35 cellular contexts compared by ENCODE assay signal in the genomic region with DNA sequence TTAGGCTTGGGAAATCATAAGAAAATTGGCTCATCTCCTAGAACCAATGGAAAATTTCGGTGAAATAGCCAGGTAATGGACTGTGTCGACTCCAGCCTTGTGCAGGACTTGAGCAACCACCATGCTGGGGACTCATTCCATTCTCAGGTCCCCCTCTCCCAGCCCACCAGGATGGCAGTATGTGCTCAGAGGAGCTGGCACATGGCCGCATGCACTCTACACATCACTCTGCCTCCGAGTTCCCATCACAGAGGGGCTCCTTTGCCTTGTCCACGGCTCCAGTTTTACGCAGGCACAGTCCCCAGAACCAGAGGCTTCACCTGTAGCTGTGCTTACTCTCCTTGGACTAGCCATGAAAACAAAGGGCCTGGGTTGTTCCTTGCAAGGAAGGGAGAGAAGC.
"Had no signal": no experiment of that assay in that cellular context is flagged by ENCODE, and none has a peak within 500 bp of the region (broad histone marks: within the 10 kb centered on the region; RNA-seq: fewer than 3 reads in every experiment).

No MANE protein-coding gene starts in this region.

- H3K9ac ChIP-seq: KMS-11 had no signal

- FAIRE-seq: astrocyte, RCC 7860 had no signal

- H3K9me3 ChIP-seq: body of pancreas, breast epithelium had no signal

- H3K9me3 Mint-ChIP-seq: activated B cell treated with CpG ODN at 0.5 μM for 24 hours; activated CD4-positive, alpha-beta memory T cell treated with anti-CD3 and anti-CD28 coated beads for 36 hours; activated naive CD4-positive, alpha-beta T cell treated with anti-CD3 and anti-CD28 coated beads, Interleukin-2, amount 50 U/mL, for 24 hours; activated naive CD8-positive, alpha-beta T cell treated with anti-CD3 and anti-CD28 coated beads, Interleukin-2, amount 10 ng/mL, durations not matched to agents 7 days and 5 days had no signal

- H3K4me1 ChIP-seq: body of pancreas, breast epithelium had no signal

- H3K36me3 ChIP-seq: breast epithelium had no signal

- H3K27me3 ChIP-seq: body of pancreas, breast epithelium had no signal

- DNase-seq: activated B cell treated with CpG ODN at 0.5 μM for 24 hours; activated CD4-positive, alpha-beta memory T cell treated with anti-CD3 and anti-CD28 coated beads for 36 hours; activated CD4-positive, alpha-beta T cell treated with anti-CD3 and anti-CD28 coated beads for 4 hours; activated CD4-positive, alpha-beta T cell treated with anti-CD3 and anti-CD28 coated beads, Interleukin-2, amount 50 U/mL, for 1 hour; activated CD4-positive, CD25-positive, alpha-beta regulatory T cell treated with anti-CD3 and anti-CD28 coated beads, Interleukin-2, amount 50 U/mL, for 72 hours; activated CD8-positive, alpha-beta memory T cell treated with anti-CD3 and anti-CD28 coated beads, Interleukin-2, amount 50 U/mL, for 48 hours; activated effector memory CD4-positive, alpha-beta T cell treated with anti-CD3 and anti-CD28 coated beads, Interleukin-2, amount 50 U/mL, for 16 hours; activated naive CD4-positive, alpha-beta T cell treated with Interleukin-2 at 50 U/mL for 16 hours; activated naive CD8-positive, alpha-beta T cell treated with anti-CD3 and anti-CD28 coated beads, Interleukin-2, amount 10 ng/mL, durations not matched to agents 7 days and 5 days; activated T-cell treated with anti-CD3 and anti-CD28 coated beads, Interleukin-2, amount 50 U/mL, for 48 hours; amygdala; body of pancreas; caudate nucleus; MM.1S; MV-4-11; NCI-H1092; NCI-H1436 treated with DMSO at 0.1 percent for 48 hours; NCI-H1694 treated with DMSO at 0.1 percent for 48 hours; NCI-H2029; NCI-H345; NCI-H524 treated with DMSO at 0.1 percent for 48 hours; PC-9; SIG-M5; T-helper 1 cell; T-helper 2 cell; T-helper 9 cell had no signal

- H3K4me3 ChIP-seq: body of pancreas, breast epithelium, PC-9 had no signal

- H3K4me3 Mint-ChIP-seq: activated B cell treated with CpG ODN at 0.5 μM for 24 hours; activated CD4-positive, alpha-beta memory T cell treated with anti-CD3 and anti-CD28 coated beads for 36 hours; activated naive CD4-positive, alpha-beta T cell treated with anti-CD3 and anti-CD28 coated beads, Interleukin-2, amount 50 U/mL, for 24 hours; activated naive CD8-positive, alpha-beta T cell treated with anti-CD3 and anti-CD28 coated beads, Interleukin-2, amount 10 ng/mL, durations not matched to agents 7 days and 5 days had no signal

- H3K4me2 ChIP-seq: KMS-11, PC-9 had no signal

- H3K27ac Mint-ChIP-seq: activated B cell treated with CpG ODN at 0.5 μM for 24 hours; activated CD4-positive, alpha-beta memory T cell treated with anti-CD3 and anti-CD28 coated beads for 36 hours; activated naive CD4-positive, alpha-beta T cell treated with anti-CD3 and anti-CD28 coated beads, Interleukin-2, amount 50 U/mL, for 24 hours; activated naive CD8-positive, alpha-beta T cell treated with anti-CD3 and anti-CD28 coated beads, Interleukin-2, amount 10 ng/mL, durations not matched to agents 7 days and 5 days had no signal

- H2AFZ ChIP-seq: PC-9 had no signal

- ATAC-seq: body of pancreas, Right ventricle myocardium inferior, SK-N-SH treated with all-trans-retinoic acid at 6 μM for 48 hours had no signal

- H3K4me1 Mint-ChIP-seq: activated naive CD4-positive, alpha-beta T cell treated with anti-CD3 and anti-CD28 coated beads, Interleukin-2, amount 50 U/mL, for 24 hours; activated naive CD8-positive, alpha-beta T cell treated with anti-CD3 and anti-CD28 coated beads, Interleukin-2, amount 10 ng/mL, durations not matched to agents 7 days and 5 days had no signal

- H3K27ac ChIP-seq: body of pancreas, breast epithelium, KMS-11, PC-9, RWPE1, VCaP had no signal

- H3K27me3 Mint-ChIP-seq: activated B cell treated with CpG ODN at 0.5 μM for 24 hours had no signal

- H3K36me3 Mint-ChIP-seq: activated CD4-positive, alpha-beta memory T cell treated with anti-CD3 and anti-CD28 coated beads for 36 hours; activated naive CD4-positive, alpha-beta T cell treated with anti-CD3 and anti-CD28 coated beads, Interleukin-2, amount 50 U/mL, for 24 hours; activated naive CD8-positive, alpha-beta T cell treated with anti-CD3 and anti-CD28 coated beads, Interleukin-2, amount 10 ng/mL, durations not matched to agents 7 days and 5 days had no signal
